26 cellular contexts compared by ENCODE assay signal in genomic region chr6:31977816-31978431, GRCh38. TPM values are rescaled to one million over a fixed set of nuclear protein-coding genes. Genes with fewer than 3 reads are reported as not detected.
"Had no signal": no experiment of that assay in that cellular context is flagged by ENCODE, and none has a peak within 500 bp of the region (broad histone marks: within the 10 kb centered on the region; RNA-seq: fewer than 3 reads in every experiment).

No MANE protein-coding gene starts in this region.

- H3K27ac Mint-ChIP-seq: T-helper 17 cell had no signal

- H3K4me3 ChIP-seq: adrenal gland, breast epithelium, Peyer's patch had no signal

- H3K27me3 Mint-ChIP-seq: activated CD4-positive, alpha-beta memory T cell treated with anti-CD3 and anti-CD28 coated beads, Interleukin-2, amount 10 ng/mL, durations not matched to agents 7 days and 5 days; activated CD4-positive, alpha-beta T cell treated with anti-CD3 and anti-CD28 coated beads for 36 hours; activated naive CD8-positive, alpha-beta T cell treated with anti-CD3 and anti-CD28 coated beads, Interleukin-2, amount 10 ng/mL, durations not matched to agents 7 days and 5 days; activated T-helper 17 cell treated with anti-CD3 and anti-CD28 coated beads, Interleukin-2, amount 50 U/mL, for 72 hours; T-helper 17 cell had no signal

- H3K27me3 ChIP-seq: adrenal gland, breast epithelium, Peyer's patch had no signal

- H3K36me3 ChIP-seq: breast epithelium had no signal

- H3K27ac ChIP-seq: breast epithelium, Peyer's patch, VCaP had no signal

- H3K4me3 Mint-ChIP-seq: activated CD4-positive, alpha-beta memory T cell treated with anti-CD3 and anti-CD28 coated beads, Interleukin-2, amount 10 ng/mL, durations not matched to agents 7 days and 5 days; activated CD4-positive, alpha-beta T cell treated with anti-CD3 and anti-CD28 coated beads for 36 hours; activated naive CD4-positive, alpha-beta T cell treated with anti-CD3 and anti-CD28 coated beads for 36 hours; activated naive CD8-positive, alpha-beta T cell treated with anti-CD3 and anti-CD28 coated beads, Interleukin-2, amount 10 ng/mL, durations not matched to agents 7 days and 5 days; activated T-helper 17 cell treated with anti-CD3 and anti-CD28 coated beads, Interleukin-2, amount 50 U/mL, for 72 hours; T-helper 17 cell had no signal

- H3K9me3 ChIP-seq: adrenal gland, breast epithelium, Peyer's patch had no signal

- DNase-seq: activated CD4-positive, alpha-beta memory T cell treated with anti-CD3 and anti-CD28 coated beads, Interleukin-2, amount 10 ng/mL, durations not matched to agents 7 days and 5 days; activated CD4-positive, alpha-beta T cell treated with anti-CD3 and anti-CD28 coated beads for 36 hours; activated CD4-positive, alpha-beta T cell treated with anti-CD3 and anti-CD28 coated beads, Interleukin-2, amount 50 U/mL, for 1 hour; activated gamma-delta T cell; activated naive CD4-positive, alpha-beta T cell treated with anti-CD3 and anti-CD28 coated beads for 36 hours; activated naive CD8-positive, alpha-beta T cell treated with anti-CD3 and anti-CD28 coated beads, Interleukin-2, amount 10 ng/mL, durations not matched to agents 7 days and 5 days; activated T-cell treated with anti-CD3 and anti-CD28 coated beads for 4 hours; activated T-cell treated with anti-CD3 and anti-CD28 coated beads, Interleukin-2, amount 50 U/mL, for 48 hours; anterior cingulate cortex; central memory CD4-positive, alpha-beta T cell; MM.1S; NCI-H1105; NCI-H1436; NCI-H187; NCI-H2081; NCI-H446; NCI-H524; Peyer's patch; SIG-M5; T-helper 17 cell; T-helper 9 cell had no signal

- H3K9me3 Mint-ChIP-seq: activated CD4-positive, alpha-beta memory T cell treated with anti-CD3 and anti-CD28 coated beads, Interleukin-2, amount 10 ng/mL, durations not matched to agents 7 days and 5 days; activated naive CD4-positive, alpha-beta T cell treated with anti-CD3 and anti-CD28 coated beads for 36 hours; activated naive CD8-positive, alpha-beta T cell treated with anti-CD3 and anti-CD28 coated beads, Interleukin-2, amount 10 ng/mL, durations not matched to agents 7 days and 5 days; activated T-helper 17 cell treated with anti-CD3 and anti-CD28 coated beads, Interleukin-2, amount 50 U/mL, for 72 hours had no signal

- ATAC-seq: activated CD4-positive, alpha-beta T cell treated with anti-CD3 and anti-CD28 coated beads for 36 hours; activated T-helper 17 cell treated with anti-CD3 and anti-CD28 coated beads, Interleukin-2, amount 50 U/mL, for 72 hours; T-helper 17 cell had no signal

RNA-seq across cellular contexts. Expression of gene CFB, which starts 32.0 kb away (rescaled TPM):
- total RNA-seq: activated CD8-positive, alpha-beta memory T cell treated with anti-CD3 and anti-CD28 coated beads for 36 hours had no signal
